8 cellular contexts compared by ENCODE assay signal in genomic region chr2:23132000-23132399, GRCh38.
"Had no signal": no experiment of that assay in that cellular context is flagged by ENCODE, and none has a peak within 500 bp of the region (broad histone marks: within the 10 kb centered on the region; RNA-seq: fewer than 3 reads in every experiment).

No MANE protein-coding gene starts in this region.

- H3K9ac ChIP-seq: KMS-11 had no signal

- FAIRE-seq: HTR-8/SVneo, K562 had no signal

- DNase-seq: IMR-90, KBM-7, KG1 had no signal

- H3K4me3 Mint-ChIP-seq: IgD-negative memory B cell had no signal

- H3K4me2 ChIP-seq: KMS-11 had no signal

- ATAC-seq: K562 had no signal

- H3K27ac ChIP-seq: HL-60, KMS-11 had no signal

- H3K4me3 ChIP-seq: K562 had no signal

- H3K27ac Mint-ChIP-seq: IgD-negative memory B cell had no signal
